23 cellular contexts compared by ENCODE assay signal in the genomic region with DNA sequence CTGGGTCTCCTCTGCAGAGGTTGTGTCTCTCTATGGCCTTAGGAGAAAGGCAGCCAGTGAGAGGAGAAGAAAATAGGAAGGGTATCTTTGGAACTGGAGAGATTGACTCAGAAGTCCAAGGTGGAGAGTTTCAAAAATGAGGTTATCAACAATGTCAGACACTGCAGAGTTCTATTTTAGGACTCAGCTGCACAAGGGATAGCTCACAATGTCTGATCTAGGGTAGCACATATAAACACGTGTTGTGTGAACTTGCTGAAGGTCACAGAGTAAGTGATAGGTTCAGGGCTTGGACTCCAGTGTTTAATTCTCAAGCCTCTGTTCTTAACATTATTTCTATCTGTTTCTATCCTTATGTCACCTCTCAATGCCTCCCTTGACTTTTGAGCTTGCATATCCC.
"Had no signal": no experiment of that assay in that cellular context is flagged by ENCODE, and none has a peak within 500 bp of the region (broad histone marks: within the 10 kb centered on the region; RNA-seq: fewer than 3 reads in every experiment).

No MANE protein-coding gene starts in this region.

- H3K4me1 Mint-ChIP-seq: activated CD4-positive, alpha-beta T cell treated with anti-CD3 and anti-CD28 coated beads, Interleukin-2, amount 10 ng/mL, durations not matched to agents 7 days and 5 days; activated naive CD8-positive, alpha-beta T cell treated with anti-CD3 and anti-CD28 coated beads, Interleukin-2, amount 10 ng/mL, durations not matched to agents 7 days and 5 days had no signal

- H3K4me2 ChIP-seq: SK-N-SH had no signal

- H3K27me3 ChIP-seq: SJCRH30 had no signal

- H3K27me3 Mint-ChIP-seq: activated CD4-positive, alpha-beta T cell treated with anti-CD3 and anti-CD28 coated beads, Interleukin-2, amount 10 ng/mL, durations not matched to agents 7 days and 5 days; activated CD8-positive, alpha-beta T cell treated with anti-CD3 and anti-CD28 coated beads for 36 hours; activated naive CD8-positive, alpha-beta T cell treated with anti-CD3 and anti-CD28 coated beads, Interleukin-2, amount 10 ng/mL, durations not matched to agents 7 days and 5 days had no signal

- H3K9ac ChIP-seq: SK-N-SH had no signal

- H3K36me3 Mint-ChIP-seq: activated naive CD8-positive, alpha-beta T cell treated with anti-CD3 and anti-CD28 coated beads, Interleukin-2, amount 10 ng/mL, durations not matched to agents 7 days and 5 days had no signal

- DNase-seq: activated CD4-positive, alpha-beta T cell treated with anti-CD3 and anti-CD28 coated beads, Interleukin-2, amount 10 ng/mL, durations not matched to agents 7 days and 5 days; activated CD4-positive, CD25-positive, alpha-beta regulatory T cell; activated CD8-positive, alpha-beta memory T cell treated with anti-CD3 and anti-CD28 coated beads, Interleukin-2, amount 50 U/mL, for 48 hours; activated CD8-positive, alpha-beta T cell treated with anti-CD3 and anti-CD28 coated beads for 36 hours; activated naive CD4-positive, alpha-beta T cell treated with anti-CD3 and anti-CD28 coated beads, Interleukin-2, amount 50 U/mL, for 16 hours; activated naive CD8-positive, alpha-beta T cell treated with anti-CD3 and anti-CD28 coated beads, Interleukin-2, amount 10 ng/mL, durations not matched to agents 7 days and 5 days; activated T-cell treated with anti-CD3 and anti-CD28 coated beads, Interleukin-2, amount 50 U/mL, for 1 hour; adrenal gland; anterior cingulate cortex; IMR-90; Kasumi-1; KBM-7; NCI-H1105 treated with DMSO at 0.1 percent for 48 hours; NCI-H1436 treated with DMSO at 0.1 percent for 48 hours; NCI-H187; NCI-H2081; NCI-H510A treated with DMSO at 0.1 percent for 48 hours; NCI-H69; PC-3; SJCRH30; SK-N-SH; T-helper 1 cell had no signal

- H3K4me1 ChIP-seq: adrenal gland, SJCRH30 had no signal

- H3K27ac ChIP-seq: adrenal gland, SJCRH30, VCaP had no signal

- ATAC-seq: activated CD8-positive, alpha-beta T cell treated with anti-CD3 and anti-CD28 coated beads for 36 hours; PC-3 had no signal

- H3K4me3 Mint-ChIP-seq: activated CD4-positive, alpha-beta T cell treated with anti-CD3 and anti-CD28 coated beads, Interleukin-2, amount 10 ng/mL, durations not matched to agents 7 days and 5 days; activated CD8-positive, alpha-beta T cell treated with anti-CD3 and anti-CD28 coated beads for 36 hours; activated naive CD8-positive, alpha-beta T cell treated with anti-CD3 and anti-CD28 coated beads, Interleukin-2, amount 10 ng/mL, durations not matched to agents 7 days and 5 days had no signal

- H3K4me3 ChIP-seq: adrenal gland, SJCRH30 had no signal

- H3K36me3 ChIP-seq: adrenal gland, SJCRH30 had no signal

- H3K27ac Mint-ChIP-seq: activated CD4-positive, alpha-beta T cell treated with anti-CD3 and anti-CD28 coated beads, Interleukin-2, amount 10 ng/mL, durations not matched to agents 7 days and 5 days; activated CD8-positive, alpha-beta T cell treated with anti-CD3 and anti-CD28 coated beads for 36 hours; activated naive CD8-positive, alpha-beta T cell treated with anti-CD3 and anti-CD28 coated beads, Interleukin-2, amount 10 ng/mL, durations not matched to agents 7 days and 5 days had no signal

- H3K9me3 Mint-ChIP-seq: activated CD4-positive, alpha-beta T cell treated with anti-CD3 and anti-CD28 coated beads, Interleukin-2, amount 10 ng/mL, durations not matched to agents 7 days and 5 days had no signal

- H3K9me3 ChIP-seq: adrenal gland, SJCRH30, SK-N-SH had no signal
